In genomic region chr9:116336133-116336862, GRCh38 we compare ENCODE assay signal across 1 cellular context.
TF ChIP-seq lines count a peak whose summit lies in the region.

No MANE protein-coding gene starts in this region.

TF ChIP-seq in HepG2, 621 proteins besides CTCF, POLR2A, EP300 and RAD21 (continued from another document):
- TF ChIP-seq ARID3A (IDR thresholded peaks at IDR 0.05; ENCODE audit: low read depth, low read length) = 0 out of 2 replicates have a peak, but pooled peaks have one; percentile 16
- no peak for TF ChIP-seq ZNF607 (CRISPR knock-in tag; IDR thresholded peaks at IDR 0.05; ENCODE audit: borderline replicate concordance)
- peak; percentile 34; the same call in 1 of the 2 replicates for TF ChIP-seq TFE3 (CRISPR knock-in tag; IDR thresholded peaks at IDR 0.05)
- TF ChIP-seq HHEX (CRISPR knock-in tag; IDR thresholded peaks at IDR 0.05) = peak; percentile 91
- TF ChIP-seq JUN (CRISPR knock-in tag; IDR thresholded peaks at IDR 0.05) = 0 out of 2 replicates have a peak, but pooled peaks have one; percentile 58
- peak; percentile 74 for TF ChIP-seq POGZ (CRISPR knock-in tag; IDR thresholded peaks at IDR 0.05)
- no peak for TF ChIP-seq GATAD1 (CRISPR knock-in tag; IDR thresholded peaks at IDR 0.05)
- peak; percentile 95 for TF ChIP-seq ONECUT2 (CRISPR knock-in tag; IDR thresholded peaks at IDR 0.05)
- 0 out of 2 replicates have a peak, but pooled peaks have one; percentile 10 for TF ChIP-seq ZNF331 (CRISPR knock-in tag; IDR thresholded peaks at IDR 0.05)
- peak; percentile 27; the same call in 1 of the 2 replicates for TF ChIP-seq MIER3 (CRISPR knock-in tag; IDR thresholded peaks at IDR 0.05; ENCODE audit: borderline replicate concordance)
- 0 out of 2 replicates have a peak, but pooled peaks have one; percentile 25 for TF ChIP-seq KLF6 (CRISPR knock-in tag; IDR thresholded peaks at IDR 0.05)
- peak; percentile 69; the same call in 1 of the 2 replicates for TF ChIP-seq ZSCAN9 (CRISPR knock-in tag; IDR thresholded peaks at IDR 0.05; ENCODE audit: borderline replicate concordance)
- TF ChIP-seq ZBTB10 (CRISPR knock-in tag; IDR thresholded peaks at IDR 0.05; ENCODE audit: borderline replicate concordance) = peak; percentile 55; the same call in 1 of the 2 replicates
- no peak for TF ChIP-seq NONO (IDR thresholded peaks at IDR 0.05)
- 0 out of 2 replicates have a peak, but pooled peaks have one; percentile 35 for TF ChIP-seq NONO (CRISPR knock-in tag; conservative IDR thresholded peaks at IDR 0.05)
- TF ChIP-seq ZBED4 (CRISPR knock-in tag; IDR thresholded peaks at IDR 0.05; ENCODE audit: borderline replicate concordance) = peak; percentile 41; the same call in 1 of the 2 replicates
- peak; percentile 26 for TF ChIP-seq ASH2L (IDR thresholded peaks at IDR 0.05; ENCODE audit: insufficient read length, low read depth, low read length)
- peak; percentile 79; the same call in 1 of the 2 replicates for TF ChIP-seq ZNF644 (CRISPR knock-in tag; IDR thresholded peaks at IDR 0.05; ENCODE audit: low read depth)
- TF ChIP-seq PITX1 (CRISPR knock-in tag; IDR thresholded peaks at IDR 0.05) = peak; percentile 18; the same call in 1 of the 2 replicates
- TF ChIP-seq RERE (CRISPR knock-in tag; IDR thresholded peaks at IDR 0.05; ENCODE audit: low read depth) = peak; percentile 76; the same call in 1 of the 2 replicates
- TF ChIP-seq BCL6 (CRISPR knock-in tag; IDR thresholded peaks at IDR 0.05) = peak; percentile 73
- no peak for TF ChIP-seq STAT6 (CRISPR knock-in tag; IDR thresholded peaks at IDR 0.05; ENCODE audit: borderline replicate concordance)
- TF ChIP-seq ZNF629 (CRISPR knock-in tag; conservative IDR thresholded peaks at IDR 0.05) = peak; percentile 39; the same call in 1 of the 2 replicates
- 0 out of 2 replicates have a peak, but pooled peaks have one; percentile 25 for TF ChIP-seq ZBTB25 (CRISPR knock-in tag; IDR thresholded peaks at IDR 0.05)
